Comparison of ENCODE assay signal across 22 cellular contexts in the genomic region with DNA sequence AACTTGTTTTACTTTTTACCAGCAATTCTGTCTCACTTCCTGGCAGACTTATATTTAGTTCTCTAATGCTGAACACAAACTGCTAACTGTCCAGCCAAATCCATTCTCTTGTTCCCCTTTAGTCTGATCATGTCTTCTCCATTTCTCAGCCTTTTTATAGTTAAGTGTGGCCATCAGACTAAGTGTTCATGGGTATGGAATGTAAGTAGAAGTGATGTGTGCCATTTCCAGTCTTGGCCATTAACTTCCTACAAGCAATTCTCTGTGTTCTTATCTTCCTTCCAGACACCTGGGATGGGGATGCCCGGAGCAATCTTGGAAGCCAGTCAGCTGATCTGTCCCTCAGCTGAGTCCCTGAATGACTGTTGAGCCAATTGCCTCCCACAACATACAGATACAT.
DNase-seq lines count a peak whose midpoint lies in the region; ATAC-seq and TF ChIP-seq lines count a peak whose summit lies in the region.
"Had no signal": no experiment of that assay in that cellular context is flagged by ENCODE, and none has a peak within 500 bp of the region (broad histone marks: within the 10 kb centered on the region; RNA-seq: fewer than 3 reads in every experiment).

No MANE protein-coding gene starts in this region.

- H3K27ac ChIP-seq in mesodermal cell (ENCODE audit: low read depth, low read length, severe bottlenecking) (peak overlapping the region; percentile 6), brain microvascular endothelial cell (no peak overlapping the region)
- H3K27ac ChIP-seq: KMS-11, skin epidermis had no signal

- no peak for TF ChIP-seq CTCF in brain microvascular endothelial cell (IDR thresholded peaks at IDR 0.05; ENCODE audit: low read depth, low read length, missing control alignments)

- H3K36me3 ChIP-seq in mesodermal cell (ENCODE audit: control insufficient read depth, insufficient read depth, low read length) (no peaks in the 10 kb centered on the region), brain microvascular endothelial cell (replicated peaks) (no peaks in the 10 kb centered on the region)

- no peak overlapping the region for H3K4me3 Mint-ChIP-seq in T-cell
- H3K4me3 Mint-ChIP-seq: activated B cell treated with CpG ODN at 0.5 μM for 24 hours; activated CD4-positive, alpha-beta memory T cell treated with anti-CD3 and anti-CD28 coated beads, Interleukin-2, amount 10 ng/mL, durations not matched to agents 7 days and 5 days; CD4-positive, CD25-positive, alpha-beta regulatory T cell had no signal

- no peaks in the 10 kb centered on the region for H3K36me3 Mint-ChIP-seq in T-cell
- H3K36me3 Mint-ChIP-seq: CD4-positive, CD25-positive, alpha-beta regulatory T cell had no signal

- 40 to 63% methylated on average over 1 of the region's 1 CpG for WGBS in mesodermal cell (ENCODE audit: insufficient coverage in 2 of 2), 2 experiments

- peak; percentile 8 for DNase-seq in AG08395 (ENCODE audit: low spot score)
- peak; percentile 8 for DNase-seq in H4 (ENCODE audit: low spot score)
- DNase-seq in RPMI7951 (ENCODE audit: low read depth) = peak; percentile 58
- no peak for DNase-seq in NCI-H510A (lab: John Stamatoyannopoulos, UW)
- no peak for DNase-seq in brain microvascular endothelial cell
- no peak for DNase-seq in T-cell
- DNase-seq in activated naive CD4-positive, alpha-beta T cell treated with anti-CD3 and anti-CD28 coated beads, Interleukin-2, amount 50 U/mL, for 16 hours = no peak
- DNase-seq: activated B cell treated with CpG ODN at 0.5 μM for 24 hours; activated CD4-positive, alpha-beta memory T cell treated with anti-CD3 and anti-CD28 coated beads, Interleukin-2, amount 10 ng/mL, durations not matched to agents 7 days and 5 days; activated naive CD4-positive, alpha-beta T cell; CD4-positive, CD25-positive, alpha-beta regulatory T cell; DMS53; glutamatergic neuron; NCI-H1105; NCI-H526; SHP77 treated with DMSO at 0.1 percent for 48 hours; stimulated activated CD4-positive, alpha-beta T cell treated with anti-CD3 and anti-CD28 coated beads, Interleukin-4, amount 100 ng/mL, for 24 hours; T-helper 2 cell had no signal

- peaks cover 38% of the 10 kb centered on the region for H3K4me1 ChIP-seq in mesodermal cell (ENCODE audit: control insufficient read depth, insufficient read depth, low read length, poor library complexity, severe bottlenecking)

- CTCF ChIA-PET in T-cell (lab: Charles Lee) = interaction anchor here in 1 of 2 donors (0.6 to 0.9 kb wide), 2 partner anchors 12 to 1296 kb away, joined by 3 to 4 read pairs; no protein-coding TSS in a partner anchor

- no peaks in the 10 kb centered on the region for H3K27me3 Mint-ChIP-seq in T-cell
- H3K27me3 Mint-ChIP-seq: activated B cell treated with CpG ODN at 0.5 μM for 24 hours; CD4-positive, CD25-positive, alpha-beta regulatory T cell; progenitor cell of endocrine pancreas had no signal

- H3K27me3 ChIP-seq in brain microvascular endothelial cell (replicated peaks) = no peaks in the 10 kb centered on the region

- POLR2A ChIA-PET in T-cell (lab: Charles Lee) = no interaction called here

- no peak for ATAC-seq in T-cell (replicated peaks in 1 of 4)

- H3K4me3 ChIP-seq in mesodermal cell (ENCODE audit: extremely low read depth, insufficient read depth, low read length, poor library complexity, severe bottlenecking) = no peak overlapping the region
- H3K4me3 ChIP-seq in brain microvascular endothelial cell (ENCODE audit: low read depth, low read length) = no peak overlapping the region
- H3K4me3 ChIP-seq: skin epidermis had no signal

- H3K9me3 Mint-ChIP-seq in T-cell = peaks cover 7 to 12% (median 12%) of the 10 kb centered on the region in 3 donors

- H3K27ac Mint-ChIP-seq in T-cell = no peak overlapping the region
- H3K27ac Mint-ChIP-seq: activated B cell treated with CpG ODN at 0.5 μM for 24 hours; activated CD4-positive, alpha-beta memory T cell treated with anti-CD3 and anti-CD28 coated beads, Interleukin-2, amount 10 ng/mL, durations not matched to agents 7 days and 5 days; progenitor cell of endocrine pancreas had no signal

- in situ Hi-C loops in brain microvascular endothelial cell (cut with HindIII; ENCODE audit: low pct_ligation_motif_present, low sequenced_read_pairs) = no loop called here

- H3K9me3 ChIP-seq in mesodermal cell (ENCODE audit: control insufficient read depth, low read length) = no peaks in the 10 kb centered on the region

- H3K4me1 Mint-ChIP-seq in T-cell = peaks cover 6 to 14% (median 7%) of the 10 kb centered on the region in 3 donors
- H3K4me1 Mint-ChIP-seq: activated CD4-positive, alpha-beta memory T cell treated with anti-CD3 and anti-CD28 coated beads, Interleukin-2, amount 10 ng/mL, durations not matched to agents 7 days and 5 days had no signal

Comparison
In these comparisons a context has a peak if more than half of its experiments do, and no peak if none do; other contexts are left out.
1. DNase-seq: peak in AG08395 (single experiment), H4 (single experiment) and RPMI7951 (single experiment); none in NCI-H510A (single experiment), brain microvascular endothelial cell (single experiment), T-cell (0 of 34) and activated naive CD4-positive, alpha-beta T cell treated with anti-CD3 and anti-CD28 coated beads, Interleukin-2, amount 50 U/mL, for 16 hours (single experiment).